In the genomic region with DNA sequence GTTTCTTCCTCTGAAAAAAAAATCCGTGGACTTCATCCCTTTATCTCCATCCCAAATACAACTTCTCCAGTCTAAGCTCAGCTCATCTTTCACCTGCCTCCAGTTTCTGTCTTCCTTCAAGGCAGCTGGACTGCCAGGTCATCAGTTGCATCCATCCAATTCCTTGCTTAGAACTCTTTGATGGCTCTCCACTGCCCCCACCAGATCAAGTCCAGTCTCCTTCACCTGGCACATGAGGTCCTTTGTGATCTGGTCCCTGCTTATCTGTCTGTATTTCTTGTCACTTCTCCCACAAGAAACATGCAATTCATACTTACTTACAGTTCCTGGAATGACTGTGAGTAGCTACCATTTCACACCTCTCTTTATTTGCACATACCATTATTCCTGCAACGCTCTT, we compare ENCODE assay signal across 10 cellular contexts. TPM values are rescaled to one million over a fixed set of nuclear protein-coding genes. Genes with fewer than 3 reads are reported as not detected.
DNase-seq lines count a peak whose midpoint lies in the region; ATAC-seq and TF ChIP-seq lines count a peak whose summit lies in the region.
"Had no signal": no experiment of that assay in that cellular context is flagged by ENCODE, and none has a peak within 500 bp of the region (broad histone marks: within the 10 kb centered on the region; RNA-seq: fewer than 3 reads in every experiment).

No MANE protein-coding gene starts in this region.

- no peak overlapping the region for H3K9ac ChIP-seq in HCT116 (ENCODE audit: low read length)

- H3K79me2 ChIP-seq in HCT116 (ENCODE audit: insufficient read depth, low read length), result no peaks in the 10 kb centered on the region
- H3K79me2 ChIP-seq in PC-9 (ENCODE audit: low read depth), result no peaks in the 10 kb centered on the region

- POLR2A ChIA-PET in HCT116 (lab: Charles Lee) (no interaction called here), PC-9 (lab: Charles Lee; ENCODE audit: unreplicated experiment) (no interaction called here)

- DNase-seq in D341Med (ENCODE audit: low spot score) (peak; percentile 42), HCT116 (ENCODE audit: low read depth, low spot score) (peak; percentile 12), SW480 (ENCODE audit: low spot score) (peak; percentile 18), iPS-NIHi7 (ENCODE audit: extremely low spot score) (peak; percentile 48), T1000 (lab: John Stamatoyannopoulos, UW) (no peak), GM13976 (ENCODE audit: low spot score) (no peak), NCI-H1436 treated with DMSO at 0.1 percent for 48 hours (lab: John Stamatoyannopoulos, UW) (no peak), PC-9 (no peak)
- DNase-seq: activated CD4-positive, alpha-beta T cell treated with anti-CD3 and anti-CD28 coated beads for 36 hours; Karpas-422 had no signal

- CTCF ChIA-PET in HCT116 (lab: Charles Lee), result interaction anchor here (1.0 to 3.2 kb wide), 5 partner anchors 37 to 603 kb away, joined by 3 to 31 read pairs (median 5); a partner anchor contains a TSS
- CTCF ChIA-PET in PC-9 (lab: Charles Lee), result no interaction called here

- TF ChIP-seq CTCF in HCT116 (IDR thresholded peaks at IDR 0.05 in 2 of 3, conservative IDR thresholded peaks at IDR 0.05 in 1 of 3; ENCODE audit: borderline replicate concordance in 1 of 3, insufficient read depth in 1 of 3, low read depth in 2 of 3, low read length in 2 of 3), result peak; percentile 28 to 40 (median 38); a peak in 5 of 6 replicates
- no peak for TF ChIP-seq CTCF in GM13976 (IDR thresholded peaks at IDR 0.05; ENCODE audit: borderline replicate concordance, control extremely low read depth, extremely low read depth, insufficient read depth, missing control alignments)
- TF ChIP-seq CTCF in PC-9 (conservative IDR thresholded peaks at IDR 0.05), result no peak

- H4K20me1 ChIP-seq in HCT116 (ENCODE audit: insufficient read depth), result no peaks in the 10 kb centered on the region
- no peaks in the 10 kb centered on the region for H4K20me1 ChIP-seq in PC-9 (ENCODE audit: insufficient read depth)

- H3K4me1 ChIP-seq in HCT116 (ENCODE audit: control insufficient read depth in 1 of 2, insufficient read depth in 2 of 2, low read length in 2 of 2) (no peaks in the 10 kb centered on the region), PC-9 (replicated peaks; ENCODE audit: insufficient read depth) (no peaks in the 10 kb centered on the region)

- no peak overlapping the region for H3K4me3 ChIP-seq in HCT116 (replicated peaks in 1 of 2; ENCODE audit: low read depth in 1 of 2, low read length in 2 of 2)
- no peak overlapping the region for H3K4me3 ChIP-seq in PC-9

- peak; percentile 58 for TF ChIP-seq RAD21 in HCT116 (IDR thresholded peaks at IDR 0.05; ENCODE audit: low read depth)

- ATAC-seq in HCT116, result peak; percentile 83
- ATAC-seq: activated CD4-positive, alpha-beta T cell treated with anti-CD3 and anti-CD28 coated beads for 36 hours had no signal

- H2AFZ ChIP-seq in HCT116 (ENCODE audit: low read depth, low read length, poor library complexity, severe bottlenecking) (no peak overlapping the region), PC-9 (no peak overlapping the region)

- intact Hi-C loops in HCT116 (cut with micrococcal nuclease), result loop anchor here (2.0 to 10.0 kb wide), 3 partner anchors 63 to 1271 kb away; a partner anchor contains a TSS
- intact Hi-C loops in PC-9 (cut with micrococcal nuclease; ENCODE audit: unreplicated experiment), result loop anchor here (2.0 to 5.0 kb wide), 3 partner anchors 65 to 603 kb away; no protein-coding TSS in a partner anchor

- no peaks in the 10 kb centered on the region for H3K27me3 ChIP-seq in HCT116 (ENCODE audit: insufficient read depth, low read length)
- H3K27me3 ChIP-seq in PC-9 (ENCODE audit: insufficient read depth, low read depth), result peaks cover 14% of the 10 kb centered on the region

- H3F3A ChIP-seq in PC-9 (ENCODE audit: insufficient read depth, low read depth), result no peaks in the 10 kb centered on the region

- no peaks in the 10 kb centered on the region for H3K9me2 ChIP-seq in HCT116 (ENCODE audit: insufficient read depth)
- H3K9me2 ChIP-seq in PC-9 (ENCODE audit: insufficient read depth), result no peaks in the 10 kb centered on the region

- BruUV-seq in HCT116 (replicated peaks; lab: Mats Ljungman, UMichigan), result no TSS peak
- BruUV-seq in PC-9 (replicated peaks; lab: Mats Ljungman, UMichigan), result no TSS peak

- H3K36me3 ChIP-seq in HCT116 (ENCODE audit: control insufficient read depth in 1 of 2, insufficient read depth in 2 of 2, low read length in 2 of 2) (no peaks in the 10 kb centered on the region), PC-9 (ENCODE audit: low read depth) (no peaks in the 10 kb centered on the region)

- TF ChIP-seq POLR2A in HCT116 (IDR thresholded peaks at IDR 0.05; ENCODE audit: borderline replicate concordance, extremely low read depth, insufficient read depth, insufficient read length), result no peak

- H3K9me3 ChIP-seq in HCT116 (ENCODE audit: control insufficient read depth in 1 of 2, insufficient read depth in 1 of 2, low read depth in 1 of 2, low read length in 2 of 2) (no peaks in the 10 kb centered on the region), PC-9 (ENCODE audit: insufficient read depth, low read depth) (no peaks in the 10 kb centered on the region)

- H3K27ac ChIP-seq in HCT116 (ENCODE audit: low read depth, low read length) (no peak overlapping the region), PC-9 (no peak overlapping the region)

- in situ Hi-C loops in GM13976 (cut with MboI; ENCODE audit: low sequenced_read_pairs, unreplicated experiment), result no loop called here

- RAD21 ChIA-PET in HCT116 (lab: Charles Lee; ENCODE audit: low non-redundant PET in 1 of 2, low total read pairs in 2 of 2, uncharacterized antibody in 2 of 2, unreplicated experiment in 2 of 2), result no interaction called here

- no peak overlapping the region for H3K4me2 ChIP-seq in HCT116 (ENCODE audit: low read length)
- no peak overlapping the region for H3K4me2 ChIP-seq in PC-9

TF ChIP-seq in HCT116, 20 proteins besides CTCF, POLR2A, EP300 and RAD21 (continues in another document):
- TF ChIP-seq, protein P1, sequence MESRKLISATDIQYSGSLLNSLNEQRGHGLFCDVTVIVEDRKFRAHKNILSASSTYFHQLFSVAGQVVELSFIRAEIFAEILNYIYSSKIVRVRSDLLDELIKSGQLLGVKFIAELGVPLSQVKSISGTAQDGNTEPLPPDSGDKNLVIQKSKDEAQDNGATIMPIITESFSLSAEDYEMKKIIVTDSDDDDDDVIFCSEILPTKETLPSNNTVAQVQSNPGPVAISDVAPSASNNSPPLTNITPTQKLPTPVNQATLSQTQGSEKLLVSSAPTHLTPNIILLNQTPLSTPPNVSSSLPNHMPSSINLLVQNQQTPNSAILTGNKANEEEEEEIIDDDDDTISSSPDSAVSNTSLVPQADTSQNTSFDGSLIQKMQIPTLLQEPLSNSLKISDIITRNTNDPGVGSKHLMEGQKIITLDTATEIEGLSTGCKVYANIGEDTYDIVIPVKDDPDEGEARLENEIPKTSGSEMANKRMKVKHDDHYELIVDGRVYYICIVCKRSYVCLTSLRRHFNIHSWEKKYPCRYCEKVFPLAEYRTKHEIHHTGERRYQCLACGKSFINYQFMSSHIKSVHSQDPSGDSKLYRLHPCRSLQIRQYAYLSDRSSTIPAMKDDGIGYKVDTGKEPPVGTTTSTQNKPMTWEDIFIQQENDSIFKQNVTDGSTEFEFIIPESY (IDR thresholded peaks at IDR 0.05; ENCODE audit: extremely low read depth, insufficient replicate concordance, low read length), result no peak
- TF ChIP-seq POLR2AphosphoS5 (IDR thresholded peaks at IDR 0.05; ENCODE audit: low read depth, low read length) (no peak), EZH2 (IDR thresholded peaks at IDR 0.05) (no peak), ZFX (IDR thresholded peaks at IDR 0.05) (no peak), SRF (IDR thresholded peaks at IDR 0.05; ENCODE audit: low read depth) (no peak), FOSL1 (IDR thresholded peaks at IDR 0.05; ENCODE audit: low read depth) (no peak), ZNF274 (IDR thresholded peaks at IDR 0.05; ENCODE audit: low read depth, low read length) (no peak)
- TF ChIP-seq, protein P2, sequence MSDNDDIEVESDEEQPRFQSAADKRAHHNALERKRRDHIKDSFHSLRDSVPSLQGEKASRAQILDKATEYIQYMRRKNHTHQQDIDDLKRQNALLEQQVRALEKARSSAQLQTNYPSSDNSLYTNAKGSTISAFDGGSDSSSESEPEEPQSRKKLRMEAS (IDR thresholded peaks at IDR 0.05), result no peak
- TF ChIP-seq, protein P3, sequence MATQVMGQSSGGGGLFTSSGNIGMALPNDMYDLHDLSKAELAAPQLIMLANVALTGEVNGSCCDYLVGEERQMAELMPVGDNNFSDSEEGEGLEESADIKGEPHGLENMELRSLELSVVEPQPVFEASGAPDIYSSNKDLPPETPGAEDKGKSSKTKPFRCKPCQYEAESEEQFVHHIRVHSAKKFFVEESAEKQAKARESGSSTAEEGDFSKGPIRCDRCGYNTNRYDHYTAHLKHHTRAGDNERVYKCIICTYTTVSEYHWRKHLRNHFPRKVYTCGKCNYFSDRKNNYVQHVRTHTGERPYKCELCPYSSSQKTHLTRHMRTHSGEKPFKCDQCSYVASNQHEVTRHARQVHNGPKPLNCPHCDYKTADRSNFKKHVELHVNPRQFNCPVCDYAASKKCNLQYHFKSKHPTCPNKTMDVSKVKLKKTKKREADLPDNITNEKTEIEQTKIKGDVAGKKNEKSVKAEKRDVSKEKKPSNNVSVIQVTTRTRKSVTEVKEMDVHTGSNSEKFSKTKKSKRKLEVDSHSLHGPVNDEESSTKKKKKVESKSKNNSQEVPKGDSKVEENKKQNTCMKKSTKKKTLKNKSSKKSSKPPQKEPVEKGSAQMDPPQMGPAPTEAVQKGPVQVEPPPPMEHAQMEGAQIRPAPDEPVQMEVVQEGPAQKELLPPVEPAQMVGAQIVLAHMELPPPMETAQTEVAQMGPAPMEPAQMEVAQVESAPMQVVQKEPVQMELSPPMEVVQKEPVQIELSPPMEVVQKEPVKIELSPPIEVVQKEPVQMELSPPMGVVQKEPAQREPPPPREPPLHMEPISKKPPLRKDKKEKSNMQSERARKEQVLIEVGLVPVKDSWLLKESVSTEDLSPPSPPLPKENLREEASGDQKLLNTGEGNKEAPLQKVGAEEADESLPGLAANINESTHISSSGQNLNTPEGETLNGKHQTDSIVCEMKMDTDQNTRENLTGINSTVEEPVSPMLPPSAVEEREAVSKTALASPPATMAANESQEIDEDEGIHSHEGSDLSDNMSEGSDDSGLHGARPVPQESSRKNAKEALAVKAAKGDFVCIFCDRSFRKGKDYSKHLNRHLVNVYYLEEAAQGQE (IDR thresholded peaks at IDR 0.05; ENCODE audit: low read depth), result no peak
- TF ChIP-seq, protein P4, sequence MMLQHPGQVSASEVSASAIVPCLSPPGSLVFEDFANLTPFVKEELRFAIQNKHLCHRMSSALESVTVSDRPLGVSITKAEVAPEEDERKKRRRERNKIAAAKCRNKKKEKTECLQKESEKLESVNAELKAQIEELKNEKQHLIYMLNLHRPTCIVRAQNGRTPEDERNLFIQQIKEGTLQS (IDR thresholded peaks at IDR 0.05), result no peak

RNA-seq across cellular contexts. Expression of a gene that starts 33.8 kb away (rescaled TPM):
- not detected for total RNA-seq in HCT116 (2021; ENCODE audit: unreplicated experiment)
- not detected in 2 replicates for polyA plus RNA-seq in HCT116 (2012)
- not detected in 2 replicates for total RNA-seq in PC-9 (2021)
- total RNA-seq: activated CD4-positive, alpha-beta T cell treated with anti-CD3 and anti-CD28 coated beads for 36 hours had no signal

RNA-seq across cellular contexts. Expression of a gene that starts 37.2 kb away (rescaled TPM):
- total RNA-seq in HCT116 (2021; ENCODE audit: unreplicated experiment) (50.7 TPM), PC-9 (2021) (57.6 and 71.9 TPM in 2 replicates)
- polyA plus RNA-seq in HCT116 (2012), result 54.9 and 60.2 TPM in 2 replicates

RNA-seq across cellular contexts. Expression of a gene that starts 46.3 kb away (rescaled TPM):
- not detected for total RNA-seq in HCT116 (2021; ENCODE audit: unreplicated experiment)
- 0.10 TPM in 1 of 2 replicates, not detected in the other for polyA plus RNA-seq in HCT116 (2012)
- not detected in 2 replicates for total RNA-seq in PC-9 (2021)
- total RNA-seq: activated CD4-positive, alpha-beta T cell treated with anti-CD3 and anti-CD28 coated beads for 36 hours had no signal

Comparison
In these comparisons a context has a peak if more than half of its experiments do, and no peak if none do; other contexts are left out.
1. DNase-seq: peak in D341Med (single experiment), HCT116 (single experiment), SW480 (single experiment) and iPS-NIHi7 (single experiment); none in T1000 (single experiment), GM13976 (single experiment), NCI-H1436 treated with DMSO at 0.1 percent for 48 hours (single experiment) and PC-9 (0 of 2).
2. CTCF ChIP-seq: peak in HCT116 (3 of 3); none in GM13976 (single experiment) and PC-9 (single experiment).